ENCODE assay signal across 25 cellular contexts in the genomic region with DNA sequence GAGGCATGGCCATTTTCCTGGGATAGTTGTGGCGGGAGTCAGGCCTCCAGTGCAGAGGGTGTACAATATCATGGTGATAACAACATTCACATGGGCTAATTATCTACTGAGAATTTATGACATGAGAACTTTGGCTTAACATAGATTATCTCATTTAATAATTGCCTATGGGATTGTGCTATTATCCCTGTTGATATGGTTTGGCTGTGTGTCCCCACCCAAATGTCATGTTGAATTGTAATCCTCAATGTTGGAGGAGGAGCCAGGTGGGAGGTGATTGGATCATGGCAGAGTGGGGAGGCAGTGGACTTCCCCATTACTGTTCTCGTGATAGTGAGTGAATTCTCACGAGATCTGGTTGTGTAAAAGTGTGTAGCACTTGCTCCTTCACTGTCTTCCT.
"Had no signal": no experiment of that assay in that cellular context is flagged by ENCODE, and none has a peak within 500 bp of the region (broad histone marks: within the 10 kb centered on the region; RNA-seq: fewer than 3 reads in every experiment).

No MANE protein-coding gene starts in this region.

- H3K9me3 ChIP-seq: ovary, right lobe of liver, testis, thyroid gland had no signal

- FAIRE-seq: urothelium cell line had no signal

- H3K27ac ChIP-seq: left lung, lower lobe of right lung, ovary, right atrium auricular region, right lobe of liver, stomach, testis, thyroid gland, upper lobe of right lung had no signal

- H3K4me3 ChIP-seq: left lung, lower lobe of right lung, ovary, right atrium auricular region, right lobe of liver, stomach, testis, thyroid gland, transverse colon, upper lobe of right lung had no signal

- H3K36me3 ChIP-seq: left lung, lower lobe of right lung, ovary, right atrium auricular region, right lobe of liver, stomach, thyroid gland, transverse colon, upper lobe of right lung had no signal

- DNase-seq: hippocampal formation; kidney glomerular epithelial cell; left cardiac atrium; left lung; lower lobe of right lung; mammary epithelial cell; mesendoderm; naive B cell; natural killer cell; nephron progenitor cell; ovary; right lobe of liver; stimulated activated CD4-positive, alpha-beta T cell treated with anti-CD3 and anti-CD28 coated beads, Interleukin-12 subunit alpha, Interleukin-12 subunit beta, amount 100 ng/mL, for 4 hours; stimulated activated CD4-positive, alpha-beta T cell treated with anti-CD3 and anti-CD28 coated beads, Interleukin-15, amount 100 ng/mL, for 24 hours; stimulated activated CD4-positive, alpha-beta T cell treated with anti-CD3 and anti-CD28 coated beads, Interleukin-2, amount 100 ng/mL, for 24 hours; stimulated activated CD4-positive, alpha-beta T cell treated with anti-CD3 and anti-CD28 coated beads, Interleukin-4, amount 100 ng/mL, for 1 hour; stimulated activated naive B cell treated with anti-CD40 and anti-IgM and Interleukin-4, amounts not matched to agents 10 μg/mL and 1 μg/mL and 100 μg/mL, for 72 hours; stimulated activated naive CD8-positive, alpha-beta T cell treated with anti-CD3 and anti-CD28 coated beads, Interleukin-15, Interleukin-2, amounts not matched to agents 100 U/mL and 50 U/mL, for 24 hours; stomach; testis; thyroid gland; transverse colon; upper lobe of right lung had no signal

- ATAC-seq: left cardiac atrium; left lung; lower lobe of right lung; natural killer cell; right lobe of liver; stimulated activated naive B cell treated with anti-CD40 and anti-IgM and Interleukin-4, amounts not matched to agents 10 μg/mL and 1 μg/mL and 100 μg/mL, for 72 hours; stimulated activated naive CD8-positive, alpha-beta T cell treated with anti-CD3 and anti-CD28 coated beads, Interleukin-15, Interleukin-2, amounts not matched to agents 100 U/mL and 50 U/mL, for 24 hours; upper lobe of right lung had no signal

- H3K4me1 ChIP-seq: left lung, lower lobe of right lung, right atrium auricular region, right lobe of liver, stomach, testis, thyroid gland, transverse colon, upper lobe of right lung had no signal

- H3K27me3 ChIP-seq: left lung, ovary, right atrium auricular region, right lobe of liver, stomach, testis, thyroid gland, transverse colon, upper lobe of right lung had no signal
